25 cellular contexts compared by ENCODE assay signal in the genomic region with DNA sequence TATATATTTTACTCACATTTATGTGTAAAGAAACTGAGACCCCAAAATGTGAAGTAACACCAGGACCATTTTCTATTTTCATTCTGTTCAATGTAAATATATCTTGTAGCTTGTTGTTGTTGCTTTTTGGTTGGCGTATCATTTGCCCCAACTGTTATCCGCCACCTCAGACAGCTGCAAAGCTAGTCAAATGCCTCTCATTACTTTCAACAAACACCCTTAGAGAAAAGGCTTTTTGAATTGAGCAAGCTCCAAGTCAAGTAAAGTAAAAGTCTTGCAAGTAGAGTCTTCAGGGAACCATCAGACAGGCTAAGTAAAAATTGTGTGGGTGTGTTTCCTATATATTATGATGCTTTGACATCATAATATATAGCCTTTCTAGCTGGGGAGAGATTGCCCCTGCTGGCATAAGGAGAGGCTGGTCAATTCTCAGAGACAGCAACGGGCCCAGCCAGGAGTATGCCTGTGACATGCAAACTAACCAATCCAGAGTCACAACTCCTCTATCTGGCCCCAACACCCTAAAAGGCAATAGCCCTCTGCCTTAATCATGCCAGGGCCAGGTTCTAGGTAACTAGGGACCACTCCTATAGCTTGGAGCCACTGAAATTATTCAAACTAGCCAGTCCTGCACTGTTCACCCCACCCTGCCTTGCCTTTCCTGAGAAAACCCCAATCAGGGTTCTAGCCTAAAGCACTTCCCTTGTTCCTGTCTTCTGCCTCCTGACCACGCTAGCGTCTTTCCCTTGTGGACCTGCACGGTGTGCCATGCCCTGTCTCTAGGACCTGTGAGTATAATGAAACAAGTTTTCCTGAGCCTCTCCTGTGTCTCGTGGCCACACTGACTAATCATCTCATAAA.
DNase-seq lines count a peak whose midpoint lies in the region; ATAC-seq and TF ChIP-seq lines count a peak whose summit lies in the region.
"Had no signal": no experiment of that assay in that cellular context is flagged by ENCODE, and none has a peak within 500 bp of the region (broad histone marks: within the 10 kb centered on the region; RNA-seq: fewer than 3 reads in every experiment).

No MANE protein-coding gene starts in this region.

- DNase-seq in left ventricle myocardium superior: no peak
- DNase-seq in right atrium auricular region (ENCODE audit: low spot score): no peak
- DNase-seq in astrocyte of the spinal cord (ENCODE audit: low read depth, low spot score): no peak
- no peak for DNase-seq in aorta
- DNase-seq in MM.1S: no peak
- DNase-seq in effector CD8-positive, alpha-beta T cell (lab: John Stamatoyannopoulos, UW): no peak
- DNase-seq: activated CD4-positive, alpha-beta T cell treated with anti-CD3 and anti-CD28 coated beads, Interleukin-2, amount 50 U/mL, for 1 hour; activated T-cell treated with anti-CD3 and anti-CD28 coated beads, Interleukin-2, amount 50 U/mL, for 4 hours; CD4-positive, alpha-beta memory T cell; DMS 273 treated with DMSO at 0.1 percent for 48 hours; effector memory CD8-positive, alpha-beta T cell; H9; Karpas-422; left cardiac atrium; naive thymus-derived CD8-positive, alpha-beta T cell; NCI-H510A; occipital lobe; stimulated activated CD4-positive, alpha-beta T cell treated with anti-CD3 and anti-CD28 coated beads, Interleukin-2, amount 100 ng/mL, for 24 hours; T1000; transverse colon had no signal

- ATAC-seq in left ventricle myocardium superior: peak; percentile 31
- ATAC-seq in aorta (ENCODE audit: low FRiP score): peak; percentile 34
- ATAC-seq in GM21423 (IDR thresholded peaks at IDR 0.05; ENCODE audit: unreplicated experiment): no peak
- ATAC-seq: activated T-cell treated with anti-CD3 and anti-CD28 coated beads, Interleukin-2, amount 50 U/mL, for 4 hours; effector memory CD8-positive, alpha-beta T cell; foreskin keratinocyte; naive thymus-derived CD8-positive, alpha-beta T cell had no signal

- in situ Hi-C loops in astrocyte of the spinal cord (cut with HindIII; ENCODE audit: low sequenced_read_pairs): no loop called here

- no peaks in the 10 kb centered on the region for H4K20me1 ChIP-seq in MM.1S (ENCODE audit: insufficient read depth, low read length)

- H3K4me2 ChIP-seq in MM.1S (ENCODE audit: low read depth, low read length): no peak overlapping the region
- H3K4me2 ChIP-seq: A549 had no signal

- H3F3A ChIP-seq in MM.1S (ENCODE audit: insufficient read depth, low read length): no peaks in the 10 kb centered on the region

- H3K27me3 ChIP-seq in right atrium auricular region (no peaks in the 10 kb centered on the region), aorta (ENCODE audit: control insufficient read depth in 1 of 2, insufficient read depth in 2 of 2, low read length in 1 of 2) (no peaks in the 10 kb centered on the region), MM.1S (replicated peaks; ENCODE audit: insufficient read depth, low read length) (no peaks in the 10 kb centered on the region)
- H3K27me3 ChIP-seq: foreskin keratinocyte, transverse colon had no signal

- H3K9me2 ChIP-seq in MM.1S (replicated peaks; ENCODE audit: insufficient read depth, low read length): no peaks in the 10 kb centered on the region

- no peak overlapping the region for H3K4me3 ChIP-seq in right atrium auricular region
- no peak overlapping the region for H3K4me3 ChIP-seq in astrocyte of the spinal cord (ENCODE audit: low read depth, low read length)
- no peak overlapping the region for H3K4me3 ChIP-seq in mesodermal cell (ENCODE audit: extremely low read depth, insufficient read depth, low read length, poor library complexity, severe bottlenecking)
- no peak overlapping the region for H3K4me3 ChIP-seq in aorta (ENCODE audit: low read length in 2 of 2)
- H3K4me3 ChIP-seq in MM.1S (ENCODE audit: low read length): no peak overlapping the region
- H3K4me3 ChIP-seq: A549, coronary artery, transverse colon had no signal

- H3K27ac ChIP-seq in right atrium auricular region (peak overlapping the region in 1 of 2 donors; percentile 62), mesodermal cell (ENCODE audit: low read depth, low read length, severe bottlenecking) (peak overlapping the region; percentile 32), aorta (ENCODE audit: low read depth in 1 of 2, low read length in 2 of 2) (peak overlapping the region in 1 of 2 donors; percentile 55), MM.1S (ENCODE audit: low read length) (no peak overlapping the region)
- H3K27ac ChIP-seq: A549, foreskin keratinocyte, transverse colon had no signal

- no peak overlapping the region for H2AFZ ChIP-seq in MM.1S (ENCODE audit: low read length)

- intact Hi-C loops in left ventricle myocardium superior (cut with micrococcal nuclease): no loop called here
- intact Hi-C loops in aorta (cut with DNase I): no loop called here

- H3K79me2 ChIP-seq in MM.1S (ENCODE audit: low read length): no peaks in the 10 kb centered on the region

- TF ChIP-seq CTCF in right atrium auricular region (IDR thresholded peaks at IDR 0.05): no peak
- peak; percentile 1 for TF ChIP-seq CTCF in astrocyte of the spinal cord (IDR thresholded peaks at IDR 0.05; ENCODE audit: low read depth, low read length)
- TF ChIP-seq CTCF in MM.1S (IDR thresholded peaks at IDR 0.05; ENCODE audit: low read length): no peak

- WGBS in mesodermal cell (ENCODE audit: insufficient coverage in 2 of 2), 2 experiments: 83 to 86% methylated on average over 3 of the region's 7 CpGs
- 38 to 42% methylated on average over 7 of the region's 7 CpGs for WGBS in aorta, 2 donors

- H3K9me3 ChIP-seq in right atrium auricular region (no peaks in the 10 kb centered on the region), mesodermal cell (ENCODE audit: control insufficient read depth, low read length) (peaks cover 10% of the 10 kb centered on the region), aorta (ENCODE audit: control insufficient read depth, low read length) (no peaks in the 10 kb centered on the region), MM.1S (replicated peaks; ENCODE audit: insufficient read depth, low read length) (no peaks in the 10 kb centered on the region)
- H3K9me3 ChIP-seq: A549, transverse colon had no signal

- no peak overlapping the region for H3K9ac ChIP-seq in MM.1S (ENCODE audit: low read length)

- H3K36me3 ChIP-seq in right atrium auricular region: no peaks in the 10 kb centered on the region
- peaks cover 20% of the 10 kb centered on the region for H3K36me3 ChIP-seq in mesodermal cell (ENCODE audit: control insufficient read depth, insufficient read depth, low read length)
- peaks cover 0 to 2% of the 10 kb centered on the region in 2 donors for H3K36me3 ChIP-seq in aorta (ENCODE audit: control insufficient read depth in 1 of 2, insufficient read depth in 2 of 2, low read length in 1 of 2)
- H3K36me3 ChIP-seq in MM.1S (replicated peaks; ENCODE audit: insufficient read depth, low read length): no peaks in the 10 kb centered on the region

- H3K4me1 ChIP-seq in right atrium auricular region: peaks cover 0 to 3% of the 10 kb centered on the region in 2 donors
- peaks cover 9% of the 10 kb centered on the region for H3K4me1 ChIP-seq in mesodermal cell (ENCODE audit: control insufficient read depth, insufficient read depth, low read length, poor library complexity, severe bottlenecking)
- H3K4me1 ChIP-seq in aorta (ENCODE audit: control insufficient read depth in 1 of 2, insufficient read depth in 2 of 2, low read length in 2 of 2): peaks cover 1 to 4% of the 10 kb centered on the region in 2 donors
- no peaks in the 10 kb centered on the region for H3K4me1 ChIP-seq in MM.1S (ENCODE audit: low read length)
- H3K4me1 ChIP-seq: A549, transverse colon had no signal
